Comparison of ENCODE assay signal across 1 cellular context in genomic region chr9:130693426-130694191, GRCh38.
TF ChIP-seq lines count a peak whose summit lies in the region.

TSS of gene EXOSC2 (plus strand) at chr9:130693780. CDS start at chr9:130693792, 12 bp downstream.

TF ChIP-seq in K562, 482 proteins besides CTCF, POLR2A, EP300 and RAD21 (continued from another document and continues in another):
- peak; percentile 62 for TF ChIP-seq ZBTB40 (IDR thresholded peaks at IDR 0.05)
- TF ChIP-seq ZBTB40 (CRISPR knock-in tag; IDR thresholded peaks at IDR 0.05) = no peak
- TF ChIP-seq HDAC3 (IDR thresholded peaks at IDR 0.05; ENCODE audit: borderline replicate concordance, partially characterized antibody) = no peak
- TF ChIP-seq L3MBTL2 (IDR thresholded peaks at IDR 0.05) = peak; percentile 94
- TF ChIP-seq LEF1 (IDR thresholded peaks at IDR 0.05) = no peak
- TF ChIP-seq MCM7 (IDR thresholded peaks at IDR 0.05) = no peak
- no peak for TF ChIP-seq SMARCC2 (IDR thresholded peaks at IDR 0.05; ENCODE audit: low read depth)
- TF ChIP-seq CBX8 (IDR thresholded peaks at IDR 0.05; ENCODE audit: borderline replicate concordance, extremely low read depth, low read depth, low read length, poor library complexity, severe bottlenecking) = no peak
- no peak for TF ChIP-seq POLR2AphosphoS2 (IDR thresholded peaks at IDR 0.05; ENCODE audit: low read length)
- TF ChIP-seq SAP30 (IDR thresholded peaks at IDR 0.05; ENCODE audit: borderline replicate concordance, insufficient read depth, low read depth, low read length, poor library complexity, severe bottlenecking) = peak; percentile 78
- TF ChIP-seq PCBP2 (IDR thresholded peaks at IDR 0.05; ENCODE audit: low read depth, low read length, poor library complexity, severe bottlenecking) = no peak
- TF ChIP-seq ETS2 (tag; IDR thresholded peaks at IDR 0.05; ENCODE audit: borderline replicate concordance, poor library complexity, severe bottlenecking) = no peak
- TF ChIP-seq CXXC5 (CRISPR knock-in tag; IDR thresholded peaks at IDR 0.05) = peak; percentile 81
- TF ChIP-seq POLR2AphosphoS5 (IDR thresholded peaks at IDR 0.05; ENCODE audit: control insufficient read depth, insufficient read depth, low read depth, low read length) = peak; percentile 97
- no peak for TF ChIP-seq ELF4 (CRISPR knock-in tag; IDR thresholded peaks at IDR 0.05)
- TF ChIP-seq MNT (conservative IDR thresholded peaks at IDR 0.05) = peak; percentile 86 to 90
- TF ChIP-seq SIN3B (IDR thresholded peaks at IDR 0.05; ENCODE audit: low read depth) = peak; percentile 91
- no peak for TF ChIP-seq ATF1 (CRISPR knock-in tag; IDR thresholded peaks at IDR 0.05)
- TF ChIP-seq ATF1 (tag; IDR thresholded peaks at IDR 0.05) = peak; percentile 49
- peak; percentile 5 for TF ChIP-seq RBM25 (IDR thresholded peaks at IDR 0.05; ENCODE audit: low read depth, low read length, severe bottlenecking)
- peak; percentile 82 for TF ChIP-seq NR2C1 (IDR thresholded peaks at IDR 0.05)
- TF ChIP-seq NR2C1 (tag; IDR thresholded peaks at IDR 0.05) = 0 out of 2 replicates have a peak, but pooled peaks have one; percentile 41
- peak; percentile 94 for TF ChIP-seq ZBTB2 (IDR thresholded peaks at IDR 0.05)
- TF ChIP-seq KLF13 (tag; IDR thresholded peaks at IDR 0.05; ENCODE audit: borderline replicate concordance, low read depth) = peak; percentile 31; the same call in 1 of the 2 replicates
- 0 out of 2 replicates have a peak, but pooled peaks have one; percentile 67 for TF ChIP-seq ERF (CRISPR knock-in tag; IDR thresholded peaks at IDR 0.05)
- TF ChIP-seq PKNOX1 (IDR thresholded peaks at IDR 0.05) = peak; percentile 41; the same call in 1 of the 2 replicates
- peak; percentile 56 for TF ChIP-seq MXD1 (CRISPR knock-in tag; IDR thresholded peaks at IDR 0.05; ENCODE audit: borderline replicate concordance, poor library complexity, severe bottlenecking)
- TF ChIP-seq ASH1L (IDR thresholded peaks at IDR 0.05; ENCODE audit: borderline replicate concordance, low read depth, partially characterized antibody) = no peak
- no peak for TF ChIP-seq ZNF280A (IDR thresholded peaks at IDR 0.05; ENCODE audit: low read depth, partially characterized antibody)
- TF ChIP-seq MEF2A (IDR thresholded peaks at IDR 0.05; ENCODE audit: control insufficient read depth, low read depth, low read length) = no peak
- TF ChIP-seq NKRF (IDR thresholded peaks at IDR 0.05; ENCODE audit: borderline replicate concordance) = peak; percentile 94
- no peak for TF ChIP-seq ZNF239 (CRISPR knock-in tag; IDR thresholded peaks at IDR 0.05)
- TF ChIP-seq NRF1 (conservative IDR thresholded peaks at IDR 0.05 in 1 of 2, IDR thresholded peaks at IDR 0.05 in 1 of 2) = peak; percentile 98
- peak; percentile 64; the same call in 1 of the 2 replicates for TF ChIP-seq LARP7 (IDR thresholded peaks at IDR 0.05)
- TF ChIP-seq ZBTB1 (CRISPR knock-in tag; IDR thresholded peaks at IDR 0.05; ENCODE audit: borderline replicate concordance, low read depth) = peak; percentile 55; the same call in 1 of the 2 replicates
- TF ChIP-seq NR3C1 (CRISPR knock-in tag; IDR thresholded peaks at IDR 0.05) = no peak
- TF ChIP-seq BCLAF1 (IDR thresholded peaks at IDR 0.05; ENCODE audit: borderline replicate concordance in 1 of 2, control insufficient read depth in 1 of 2, low read depth in 2 of 2, low read length in 1 of 2) = no peak
- no peak for TF ChIP-seq ZNF165 (CRISPR knock-in tag; IDR thresholded peaks at IDR 0.05; ENCODE audit: borderline replicate concordance)
- peak; percentile 54; the same call in 1 of the 2 replicates for TF ChIP-seq CREM (IDR thresholded peaks at IDR 0.05; ENCODE audit: low read depth)
